In the genomic region with DNA sequence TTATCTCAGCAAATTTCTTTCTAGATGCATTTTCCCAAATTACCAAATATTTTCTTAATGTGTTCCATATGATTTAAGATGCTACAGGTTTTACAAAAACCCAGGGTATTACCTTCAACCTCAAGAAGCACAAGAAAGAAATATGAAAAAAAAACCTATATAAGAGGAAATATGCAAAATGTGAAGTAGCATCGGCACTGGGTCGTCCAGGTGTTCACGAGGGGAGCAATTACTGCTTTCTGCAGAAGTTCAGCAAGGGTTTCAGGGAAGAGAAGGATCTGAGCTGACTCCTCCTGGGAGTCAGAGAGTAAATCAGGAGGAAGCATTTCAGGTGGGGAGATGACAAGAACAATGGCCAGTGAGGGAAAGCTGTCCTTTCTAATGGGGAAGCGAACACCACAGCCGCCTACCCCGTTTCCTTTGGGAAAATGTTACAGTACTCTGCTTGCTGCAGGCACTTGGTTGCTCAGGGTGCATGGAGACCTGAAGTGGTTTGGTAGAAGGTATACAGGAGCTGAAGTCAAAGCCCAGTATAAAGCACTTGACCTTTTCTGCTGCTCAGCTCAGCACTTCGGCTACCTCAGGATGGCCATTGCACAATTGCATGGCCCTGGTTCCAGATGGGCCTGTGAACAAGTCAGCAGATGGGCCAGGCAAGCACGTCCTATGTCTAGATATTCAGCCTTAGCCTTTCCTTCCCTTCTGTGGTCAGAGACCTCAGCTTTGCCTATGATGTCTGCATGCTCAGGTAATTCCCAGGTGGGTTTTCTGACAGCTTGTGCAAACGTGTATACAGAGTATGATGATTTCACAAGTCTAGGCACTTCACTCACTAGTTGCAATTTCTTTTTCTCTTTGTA, we compare ENCODE assay signal across 19 cellular contexts.
"Had no signal": no experiment of that assay in that cellular context is flagged by ENCODE, and none has a peak within 500 bp of the region (broad histone marks: within the 10 kb centered on the region; RNA-seq: fewer than 3 reads in every experiment).

No MANE protein-coding gene starts in this region.

- H3K27ac ChIP-seq: foreskin keratinocyte, neural progenitor cell, sigmoid colon, stomach, suprapubic skin, transverse colon, uterus had no signal

- FAIRE-seq: kidney had no signal

- H3K27me3 ChIP-seq: foreskin keratinocyte, neural progenitor cell, sigmoid colon, stomach, transverse colon, uterus had no signal

- DNase-seq: activated CD4-positive, alpha-beta T cell treated with anti-CD3 and anti-CD28 coated beads for 1 hour; activated CD4-positive, alpha-beta T cell treated with anti-CD3 and anti-CD28 coated beads, Interleukin-2, amount 50 U/mL, for 1 hour; activated CD8-positive, alpha-beta memory T cell treated with anti-CD3 and anti-CD28 coated beads, Interleukin-2, amount 50 U/mL, for 4 hours; activated T-cell treated with anti-CD3 and anti-CD28 coated beads, Interleukin-2, amount 50 U/mL, for 24 hours; aorta; kidney; naive thymus-derived CD8-positive, alpha-beta T cell; sigmoid colon; stimulated activated CD4-positive, alpha-beta T cell treated with anti-CD3 and anti-CD28 coated beads, Interleukin-15, amount 100 ng/mL, for 24 hours; stomach; transverse colon; uterus had no signal

- H3K9me3 ChIP-seq: sigmoid colon, stomach, suprapubic skin, transverse colon, uterus had no signal

- H3K4me2 ChIP-seq: neural progenitor cell, smooth muscle cell had no signal

- H3K4me1 ChIP-seq: sigmoid colon, stomach, suprapubic skin, transverse colon, uterus had no signal

- H3K36me3 ChIP-seq: neural progenitor cell, sigmoid colon, stomach, suprapubic skin, transverse colon, uterus had no signal

- H2AFZ ChIP-seq: neural progenitor cell had no signal

- H3K9ac ChIP-seq: neural progenitor cell had no signal

- ATAC-seq: activated naive CD4-positive, alpha-beta T cell treated with anti-CD3 and anti-CD28 coated beads, Interleukin-2, amount 50 U/mL, for 72 hours; activated T-helper 17 cell treated with anti-CD3 and anti-CD28 coated beads, Interleukin-2, amount 50 U/mL, for 72 hours; naive thymus-derived CD8-positive, alpha-beta T cell; stimulated activated memory B cell treated with anti-CD40 and anti-IgM and Interleukin-4, amounts not matched to agents 10 μg/mL and 1 μg/mL and 100 μg/mL, for 72 hours had no signal

- H3K4me3 ChIP-seq: neural progenitor cell, sigmoid colon, smooth muscle cell, stomach, suprapubic skin, transverse colon, uterus had no signal
